Comparison of ENCODE assay signal across 21 cellular contexts in genomic region chr19:1782501-1782900, GRCh38. TPM values are rescaled to one million over a fixed set of nuclear protein-coding genes. Genes with fewer than 3 reads are reported as not detected.
DNase-seq lines count a peak whose midpoint lies in the region; ATAC-seq and TF ChIP-seq lines count a peak whose summit lies in the region.
"Had no signal": no experiment of that assay in that cellular context is flagged by ENCODE, and none has a peak within 500 bp of the region (broad histone marks: within the 10 kb centered on the region; RNA-seq: fewer than 3 reads in every experiment).

No MANE protein-coding gene starts in this region.

- H2AFZ ChIP-seq in neuronal stem cell (ENCODE audit: low read length) = no peak overlapping the region

- peaks cover 3% of the 10 kb centered on the region for H3K79me1 ChIP-seq in neuronal stem cell (ENCODE audit: low read depth, low read length)

- peaks cover 5 to 43% (median 28%) of the 10 kb centered on the region in 10 experiments; a peak in 19 of 20 replicates for H3K4me1 ChIP-seq in BLaER1 treated with 17β-estradiol and CSF1 and Interleukin-3, amounts not matched to agents 10 nM and 100 nM
- no peaks in the 10 kb centered on the region for H3K4me1 ChIP-seq in SJCRH30
- H3K4me1 ChIP-seq in neuronal stem cell (ENCODE audit: control insufficient read depth in 2 of 2, insufficient read depth in 1 of 2, low read depth in 1 of 2, low read length in 2 of 2) = no peaks in the 10 kb centered on the region

- H3K4me2 ChIP-seq in BLaER1 treated with 17β-estradiol and CSF1 and Interleukin-3, amounts not matched to agents 10 nM and 100 nM = peak overlapping the region in 6 of 11 experiments; percentile 1 to 60 (median 49); a peak in 11 of 22 replicates
- no peak overlapping the region for H3K4me2 ChIP-seq in neuronal stem cell (ENCODE audit: insufficient read depth, low read length, poor library complexity, severe bottlenecking)

- H3K4me3 ChIP-seq in BLaER1 treated with 17β-estradiol and CSF1 and Interleukin-3, amounts not matched to agents 10 nM and 100 nM = no peak overlapping the region
- H3K4me3 ChIP-seq in SJCRH30 = no peak overlapping the region
- peak overlapping the region in 1 of 2 donors; percentile 1 for H3K4me3 ChIP-seq in neuronal stem cell (ENCODE audit: low read length in 2 of 2)

- H2BK120ac ChIP-seq in neuronal stem cell (ENCODE audit: low read depth, low read length) = no peak overlapping the region

- H2BK15ac ChIP-seq in neuronal stem cell (ENCODE audit: low read length) = no peak overlapping the region

- no peak overlapping the region for H3K23ac ChIP-seq in neuronal stem cell (ENCODE audit: low read depth, low read length, poor library complexity)

- peaks cover 49 to 74% (median 60%) of the 10 kb centered on the region in 11 experiments for H3K27me3 ChIP-seq in BLaER1 treated with 17β-estradiol and CSF1 and Interleukin-3, amounts not matched to agents 10 nM and 100 nM
- peaks cover 11% of the 10 kb centered on the region for H3K27me3 ChIP-seq in SJCRH30
- H3K27me3 ChIP-seq in neuronal stem cell (ENCODE audit: control insufficient read depth in 3 of 3, insufficient read depth in 3 of 3, low read depth in 1 of 3, low read length in 3 of 3) = peaks cover 5 to 52% (median 36%) of the 10 kb centered on the region in 3 experiments

- DNase-seq in SJCRH30 (peak; percentile 27 to 42), glutamatergic neuron (peak; percentile 24), neuronal stem cell (ENCODE audit: low spot score) (no peak), NCI-H774 (lab: John Stamatoyannopoulos, UW) (no peak), germinal center (ENCODE audit: low spot score) (no peak), GDM1 (lab: John Stamatoyannopoulos, UW) (no peak)
- DNase-seq in effector memory CD8-positive, alpha-beta T cell = no peak
- DNase-seq: CD4-positive, alpha-beta T cell; CD8-positive, alpha-beta memory T cell; DMS153; DMS79; EL; GF-D8; GOT3; H7; HCEC 1CT had no signal

- no peak overlapping the region for H3K9ac ChIP-seq in BLaER1 treated with 17β-estradiol and CSF1 and Interleukin-3, amounts not matched to agents 10 nM and 100 nM
- no peak overlapping the region for H3K9ac ChIP-seq in neuronal stem cell (ENCODE audit: low read depth, low read length, poor library complexity)

- ATAC-seq in effector memory CD8-positive, alpha-beta T cell (replicated peaks) = no peak

- no peak overlapping the region for H3K4ac ChIP-seq in neuronal stem cell (ENCODE audit: low read length)

- peaks cover 6 to 15% (median 10%) of the 10 kb centered on the region in 11 experiments; a peak in 20 of 22 replicates for H3K9me3 ChIP-seq in BLaER1 treated with 17β-estradiol and CSF1 and Interleukin-3, amounts not matched to agents 10 nM and 100 nM (replicated peaks in 1 of 11)
- peaks cover 3% of the 10 kb centered on the region; the same call in 1 of the 2 replicates for H3K9me3 ChIP-seq in SJCRH30 (replicated peaks)
- peaks cover 16 to 21% of the 10 kb centered on the region in 2 donors for H3K9me3 ChIP-seq in neuronal stem cell (replicated peaks in 1 of 2; ENCODE audit: control insufficient read depth in 2 of 2, insufficient read depth in 1 of 2, low read depth in 1 of 2, low read length in 2 of 2)

- H3K9me3 Mint-ChIP-seq in glutamatergic neuron (ENCODE audit: unreplicated experiment) = peaks cover 7% of the 10 kb centered on the region
- H3K9me3 Mint-ChIP-seq in effector memory CD8-positive, alpha-beta T cell = no peaks in the 10 kb centered on the region
- H3K9me3 Mint-ChIP-seq: CD4-positive, alpha-beta T cell had no signal

- no peak overlapping the region for H3K27ac ChIP-seq in BLaER1 treated with 17β-estradiol and CSF1 and Interleukin-3, amounts not matched to agents 10 nM and 100 nM
- H3K27ac ChIP-seq in SJCRH30 (no peak overlapping the region), neuronal stem cell (replicated peaks; ENCODE audit: low read length) (no peak overlapping the region)

- no peak overlapping the region for H4K91ac ChIP-seq in neuronal stem cell (ENCODE audit: low read depth, low read length, poor library complexity)

- peaks cover 0 to 21% (median 0%) of the 10 kb centered on the region in 11 experiments; a peak in 6 of 22 replicates for H4K20me1 ChIP-seq in BLaER1 treated with 17β-estradiol and CSF1 and Interleukin-3, amounts not matched to agents 10 nM and 100 nM

- peaks cover 17% of the 10 kb centered on the region for H3K27me3 Mint-ChIP-seq in glutamatergic neuron (ENCODE audit: unreplicated experiment)
- peaks cover 51 to 92% of the 10 kb centered on the region in 2 donors for H3K27me3 Mint-ChIP-seq in effector memory CD8-positive, alpha-beta T cell

- H3K4me3 Mint-ChIP-seq in glutamatergic neuron (ENCODE audit: unreplicated experiment) = peak overlapping the region; percentile 55
- H3K4me3 Mint-ChIP-seq in effector memory CD8-positive, alpha-beta T cell = no peak overlapping the region
- H3K4me3 Mint-ChIP-seq: CD4-positive, alpha-beta T cell; CD8-positive, alpha-beta memory T cell had no signal

- no peaks in the 10 kb centered on the region for H3K36me3 Mint-ChIP-seq in glutamatergic neuron (ENCODE audit: unreplicated experiment)
- no peaks in the 10 kb centered on the region for H3K36me3 Mint-ChIP-seq in effector memory CD8-positive, alpha-beta T cell (ENCODE audit: insufficient read depth)
- H3K36me3 Mint-ChIP-seq: CD8-positive, alpha-beta memory T cell had no signal

- H3K18ac ChIP-seq in neuronal stem cell (ENCODE audit: low read length) = no peak overlapping the region

- no peak overlapping the region for H3K14ac ChIP-seq in neuronal stem cell (ENCODE audit: low read length)

- H3K36me3 ChIP-seq in BLaER1 treated with 17β-estradiol and CSF1 and Interleukin-3, amounts not matched to agents 10 nM and 100 nM = no peaks in the 10 kb centered on the region
- H3K36me3 ChIP-seq in SJCRH30 (no peaks in the 10 kb centered on the region), neuronal stem cell (replicated peaks in 1 of 2; ENCODE audit: control insufficient read depth in 2 of 2, insufficient read depth in 2 of 2, low read length in 2 of 2) (no peaks in the 10 kb centered on the region)

- no peak overlapping the region for H4K8ac ChIP-seq in neuronal stem cell (ENCODE audit: low read depth, low read length)

- no CpG with 5 or more reads among the region's 6 CpGs for WGBS in neuronal stem cell (ENCODE audit: extremely low coverage in 2 of 2, insufficient read length in 2 of 2, insufficient replicate concordance in 1 of 2), 2 donors

- H2AK5ac ChIP-seq in neuronal stem cell (ENCODE audit: low read depth, low read length) = no peak overlapping the region

- no peak overlapping the region for H3K27ac Mint-ChIP-seq in glutamatergic neuron (ENCODE audit: unreplicated experiment)
- H3K27ac Mint-ChIP-seq in effector memory CD8-positive, alpha-beta T cell = no peak overlapping the region
- H3K27ac Mint-ChIP-seq: CD14-positive monocyte; CD4-positive, alpha-beta T cell; CD8-positive, alpha-beta memory T cell had no signal

- TF ChIP-seq CTCF in glutamatergic neuron (IDR thresholded peaks at IDR 0.05; ENCODE audit: partially characterized antibody, unreplicated experiment) = no peak

- peaks cover 9% of the 10 kb centered on the region for H3K4me1 Mint-ChIP-seq in glutamatergic neuron (ENCODE audit: low read depth, unreplicated experiment)
- peaks cover 0 to 2% of the 10 kb centered on the region in 2 donors for H3K4me1 Mint-ChIP-seq in effector memory CD8-positive, alpha-beta T cell (ENCODE audit: low read depth in 2 of 2)
- H3K4me1 Mint-ChIP-seq: CD14-positive monocyte; CD8-positive, alpha-beta memory T cell had no signal

- no peak overlapping the region for H2BK12ac ChIP-seq in neuronal stem cell (ENCODE audit: low read length)

- H2BK5ac ChIP-seq in neuronal stem cell (ENCODE audit: low read length) = peak overlapping the region; percentile 14

RNA-seq across cellular contexts. Expression of gene ONECUT3, which starts 29.2 kb away (rescaled TPM):
- total RNA-seq in SJCRH30 (2014; rRNA removed; shearing (Covaris generic)) = not detected in 2 replicates
- total RNA-seq in glutamatergic neuron (ENCODE audit: unreplicated experiment) = 15.4 TPM
- 0.03 TPM for polyA plus RNA-seq in neuronal stem cell (2013, experiment 1 of 2)
- polyA plus RNA-seq in neuronal stem cell (2013, experiment 2 of 2) = 0.01 TPM
- total RNA-seq: A172; A673; CD4-positive, alpha-beta T cell; CD8-positive, alpha-beta memory T cell; H7 had no signal
- polyA plus RNA-seq: BJ; CD14-positive monocyte; CD8-positive, alpha-beta memory T cell had no signal

RNA-seq across cellular contexts. Expression of gene ATP8B3, which starts 29.6 kb away (rescaled TPM):
- 0.08 TPM in 1 of 2 replicates, not detected in the other for total RNA-seq in SJCRH30 (2014; rRNA removed; shearing (Covaris generic))
- total RNA-seq in glutamatergic neuron (ENCODE audit: unreplicated experiment) = 2.5 TPM
- polyA plus RNA-seq in neuronal stem cell (2013, experiment 1 of 2) = 0.79 TPM
- polyA plus RNA-seq in neuronal stem cell (2013, experiment 2 of 2) = 0.80 TPM

Comparison
In these comparisons a context has a peak if more than half of its experiments do, and no peak if none do; other contexts are left out.
1. DNase-seq: peak in SJCRH30 (2 of 2) and glutamatergic neuron (single experiment); none in neuronal stem cell (single experiment), NCI-H774 (single experiment), effector memory CD8-positive, alpha-beta T cell (0 of 3), germinal center (single experiment) and GDM1 (single experiment).
2. RNA of gene ONECUT3, which starts 29.2 kb away (total RNA-seq): 15.4 TPM in glutamatergic neuron (single experiment); not detected in SJCRH30; every median in the first group is over 10 times any median in the second.